ENCODE assay signal across 10 cellular contexts in genomic region chr15:31024330-31024729, GRCh38. TPM values are rescaled to one million over a fixed set of nuclear protein-coding genes. Genes with fewer than 3 reads are reported as not detected.
DNase-seq lines count a peak whose midpoint lies in the region; ATAC-seq and TF ChIP-seq lines count a peak whose summit lies in the region.
"Had no signal": no experiment of that assay in that cellular context is flagged by ENCODE, and none has a peak within 500 bp of the region (broad histone marks: within the 10 kb centered on the region; RNA-seq: fewer than 3 reads in every experiment).

No MANE protein-coding gene starts in this region.

- no peak overlapping the region for H3K4me3 ChIP-seq in IMR-90 (ENCODE audit: insufficient read depth, low read depth, low read length)
- no peak overlapping the region for H3K4me3 ChIP-seq in MM.1S (ENCODE audit: low read length)

- H3K27ac ChIP-seq in IMR-90 (ENCODE audit: insufficient read depth, low read length) (no peak overlapping the region; the same call in 1 of the 2 replicates), MM.1S (ENCODE audit: low read length) (no peak overlapping the region)

- POLR2A ChIA-PET in IMR-90 (lab: Charles Lee; ENCODE audit: unreplicated experiment) = interaction anchor here (1.5 kb wide), 1 partner anchor 32 kb away, joined by 4 read pairs; the partner anchor contains the start of gene MTMR10

- H2AK9ac ChIP-seq in IMR-90 (replicated peaks; ENCODE audit: low read depth, low read length, poor library complexity) = no peak overlapping the region

- H3K79me2 ChIP-seq in MM.1S (ENCODE audit: low read length) = no peaks in the 10 kb centered on the region

- peak overlapping the region; percentile 95 for H2BK5ac ChIP-seq in IMR-90 (ENCODE audit: low read depth, low read length, poor library complexity, severe bottlenecking)

- H2AK5ac ChIP-seq in IMR-90 (ENCODE audit: low read depth, low read length) = no peak overlapping the region

- H3K4me1 ChIP-seq in IMR-90 (ENCODE audit: control insufficient read depth, insufficient read depth, low read length) (peaks cover 16% of the 10 kb centered on the region), MM.1S (ENCODE audit: low read length) (no peaks in the 10 kb centered on the region)

- no peak overlapping the region for H3K9ac ChIP-seq in IMR-90 (ENCODE audit: low read depth, low read length)
- H3K9ac ChIP-seq in MM.1S (ENCODE audit: low read length) = no peak overlapping the region

- peak overlapping the region; percentile 90; the same call in 1 of the 2 replicates for H3K18ac ChIP-seq in IMR-90 (ENCODE audit: low read depth, low read length)

- H3K79me1 ChIP-seq in IMR-90 (ENCODE audit: low read depth in 1 of 2, low read length in 2 of 2) = peaks cover 0 to 8% of the 10 kb centered on the region in 2 experiments; a peak in 1 of 4 replicates

- peak overlapping the region; percentile 93; the same call in 1 of the 3 replicates for H2BK15ac ChIP-seq in IMR-90 (ENCODE audit: low read depth, low read length)

- in situ Hi-C loops in IMR-90 (cut with MboI; ENCODE audit: low sequenced_read_pairs) = no loop called here

- ATAC-seq in IMR-90 (ENCODE audit: low read depth) (peak; percentile 93), HG03520 (IDR thresholded peaks at IDR 0.05; ENCODE audit: unreplicated experiment) (no peak), GM21367 (IDR thresholded peaks at IDR 0.05; ENCODE audit: unreplicated experiment) (no peak)

- H2BK20ac ChIP-seq in IMR-90 (ENCODE audit: low read depth, low read length) = 0 out of 2 replicates have a peak overlapping the region, but pooled peaks have one; percentile 96

- peak overlapping the region; percentile 99 for H2BK120ac ChIP-seq in IMR-90 (ENCODE audit: low read depth, low read length)

- no peaks in the 10 kb centered on the region for H3K27me3 ChIP-seq in IMR-90 (ENCODE audit: control insufficient read depth, insufficient read depth, low read length)
- H3K27me3 ChIP-seq in MM.1S (replicated peaks; ENCODE audit: insufficient read depth, low read length) = no peaks in the 10 kb centered on the region

- 0 out of 2 replicates have a peak overlapping the region, but pooled peaks have one; percentile 28 for H3K56ac ChIP-seq in IMR-90 (ENCODE audit: extremely low read depth, insufficient read depth, low read length)

- H4K20me1 ChIP-seq in IMR-90 (ENCODE audit: insufficient read depth, low read length) = no peaks in the 10 kb centered on the region
- H4K20me1 ChIP-seq in MM.1S (ENCODE audit: insufficient read depth, low read length) = no peaks in the 10 kb centered on the region

- peaks cover 20% of the 10 kb centered on the region for H3K9me1 ChIP-seq in IMR-90 (ENCODE audit: insufficient read depth, low read length)

- DNase-seq in AG08395 (ENCODE audit: low spot score) (peak; percentile 90), IMR-90 (peak; percentile 99), dermis microvascular lymphatic vessel endothelial cell (ENCODE audit: low read depth in 2 of 2) (peak; percentile 50 to 94), lung microvascular endothelial cell (ENCODE audit: low read depth in 2 of 2) (peak; percentile 69 to 96), head of caudate nucleus (no peak), MM.1S (no peak)
- DNase-seq: CD4-positive, alpha-beta memory T cell; NCI-H526 treated with DMSO at 0.1 percent for 48 hours had no signal

- H3K9me3 ChIP-seq in IMR-90 (ENCODE audit: control insufficient read depth, insufficient read depth, low read length) = no peaks in the 10 kb centered on the region
- no peaks in the 10 kb centered on the region for H3K9me3 ChIP-seq in MM.1S (replicated peaks; ENCODE audit: insufficient read depth, low read length)

- H2AFZ ChIP-seq in IMR-90 (replicated peaks; ENCODE audit: low read length, poor library complexity) = peak overlapping the region; percentile 73
- no peak overlapping the region for H2AFZ ChIP-seq in MM.1S (ENCODE audit: low read length)

- no CpG with 5 or more reads among the region's 5 CpGs for WGBS in IMR-90 (ENCODE audit: extremely low coverage in 2 of 2, insufficient read length in 1 of 2), 2 experiments

- intact Hi-C loops in IMR-90 (cut with micrococcal nuclease) = loop anchor here (1.0 kb wide), 1 partner anchor 9 kb away; no protein-coding TSS in a partner anchor
- intact Hi-C loops in head of caudate nucleus (cut with DNase I) = no loop called here

- CTCF ChIA-PET in IMR-90 (lab: Yijun Ruan, JAX) = interaction anchor here (0.8 to 2.0 kb wide), 2 partner anchors 10 to 105 kb away, joined by 5 read pairs; no protein-coding TSS in a partner anchor

- peak overlapping the region; percentile 95; the same call in 1 of the 2 replicates for H3K4ac ChIP-seq in IMR-90 (ENCODE audit: low read depth, low read length)

- H3K14ac ChIP-seq in IMR-90 (replicated peaks; ENCODE audit: low read depth, low read length) = peak overlapping the region; percentile 91

- TF ChIP-seq POLR2A in IMR-90 (IDR thresholded peaks at IDR 0.05; ENCODE audit: low read depth, low read length) = no peak

- no peak overlapping the region for H4K5ac ChIP-seq in IMR-90 (ENCODE audit: low read depth, low read length)

- H3K36me3 ChIP-seq in IMR-90 (ENCODE audit: control insufficient read depth, insufficient read depth, low read length) (no peaks in the 10 kb centered on the region), MM.1S (replicated peaks; ENCODE audit: insufficient read depth, low read length) (no peaks in the 10 kb centered on the region)

- no peaks in the 10 kb centered on the region for H3F3A ChIP-seq in MM.1S (ENCODE audit: insufficient read depth, low read length)

- H3K9me2 ChIP-seq in MM.1S (replicated peaks; ENCODE audit: insufficient read depth, low read length) = no peaks in the 10 kb centered on the region

- H3K23ac ChIP-seq in IMR-90 (ENCODE audit: low read depth, low read length) = peak overlapping the region; percentile 76; the same call in 1 of the 2 replicates

- H3K4me2 ChIP-seq in IMR-90 (ENCODE audit: low read depth, low read length) (peak overlapping the region; percentile 65), MM.1S (ENCODE audit: low read depth, low read length) (no peak overlapping the region)

- dilution Hi-C loops in IMR-90 (cut with HindIII; ENCODE audit: low sequenced_read_pairs, unreplicated experiment) = no loop called here

- TF ChIP-seq RAD21 in IMR-90 (IDR thresholded peaks at IDR 0.05; ENCODE audit: low read length) = no peak

- TF ChIP-seq CTCF in IMR-90 (conservative IDR thresholded peaks at IDR 0.05; ENCODE audit: low read depth, low read length) (no peak), MM.1S (IDR thresholded peaks at IDR 0.05; ENCODE audit: low read length) (no peak)

- H4K91ac ChIP-seq in IMR-90 (ENCODE audit: insufficient read depth, low read depth, low read length) = peak overlapping the region; percentile 26; the same call in 1 of the 2 replicates

- H4K8ac ChIP-seq in IMR-90 (ENCODE audit: low read depth in 2 of 2, low read length in 2 of 2) = peak overlapping the region; percentile 54 to 91; a peak in 2 of 4 replicates

- no TSS peak for BruUV-seq in IMR-90 (replicated peaks; lab: Mats Ljungman, UMichigan)

TF ChIP-seq in IMR-90, 13 proteins besides CTCF, POLR2A, EP300 and RAD21:
- no peak for TF ChIP-seq USF2 (IDR thresholded peaks at IDR 0.05; ENCODE audit: low read depth, low read length)
- peak; percentile 81; the same call in 1 of the 2 replicates for TF ChIP-seq MAZ (IDR thresholded peaks at IDR 0.05; ENCODE audit: borderline replicate concordance, low read depth, low read length)
- peak; percentile 51 for TF ChIP-seq RCOR1 (IDR thresholded peaks at IDR 0.05; ENCODE audit: insufficient replicate concordance, low read length)
- no peak for TF ChIP-seq ELK1 (IDR thresholded peaks at IDR 0.05; ENCODE audit: borderline replicate concordance, low read depth, low read length)
- TF ChIP-seq CHD1 (IDR thresholded peaks at IDR 0.05; ENCODE audit: low read depth, low read length) = no peak
- TF ChIP-seq RFX5 (IDR thresholded peaks at IDR 0.05; ENCODE audit: low read depth, low read length) = no peak
- peak; percentile 66; the same call in 1 of the 2 replicates for TF ChIP-seq BHLHE40 (IDR thresholded peaks at IDR 0.05; ENCODE audit: low read depth, low read length)
- TF ChIP-seq NFE2L2 (IDR thresholded peaks at IDR 0.05; ENCODE audit: low read depth, low read length) = peak; percentile 1; the same call in 1 of the 2 replicates
- TF ChIP-seq CEBPB (IDR thresholded peaks at IDR 0.05; ENCODE audit: low read depth, low read length) = peak; percentile 57
- TF ChIP-seq MXI1 (IDR thresholded peaks at IDR 0.05; ENCODE audit: borderline replicate concordance, low read depth, low read length) = peak; percentile 13; the same call in 1 of the 2 replicates
- TF ChIP-seq MAFK (IDR thresholded peaks at IDR 0.05; ENCODE audit: low read depth, low read length) = peak; percentile 37; the same call in 1 of the 2 replicates
- TF ChIP-seq SMC3 (IDR thresholded peaks at IDR 0.05; ENCODE audit: low read depth, low read length) = 0 out of 2 replicates have a peak, but pooled peaks have one; percentile 3
- TF ChIP-seq FOS (IDR thresholded peaks at IDR 0.05; ENCODE audit: low read depth, low read length) = peak; percentile 27; the same call in 1 of the 2 replicates

RNA-seq across cellular contexts. Expression of gene MTMR10, which starts 32.9 kb away (rescaled TPM):
- total RNA-seq in IMR-90 (2012; rRNA removed) (13.8 and 22.5 TPM in 2 replicates), dermis microvascular lymphatic vessel endothelial cell (20.0 and 26.7 TPM in 2 replicates), lung microvascular endothelial cell (21.4 and 49.6 TPM in 2 replicates)
- 9.9 and 11.2 TPM in 2 replicates for polyA plus RNA-seq in IMR-90 (2012; rRNA removed)
- polyA plus RNA-seq in IMR-90 (2012; cell fraction: cytosol; rRNA removed) = 2.9 TPM in 2 replicates
- 8.4 and 35.3 TPM in 2 replicates for polyA plus RNA-seq in IMR-90 (2012; cell fraction: nucleus; rRNA removed; ENCODE audit: low replicate concordance)

Comparison
In these comparisons a context has a peak if more than half of its experiments do, and no peak if none do; other contexts are left out.
1. DNase-seq: peak in AG08395 (single experiment), IMR-90 (single experiment), dermis microvascular lymphatic vessel endothelial cell (2 of 2) and lung microvascular endothelial cell (2 of 2); none in head of caudate nucleus (0 of 42) and MM.1S (single experiment).